25 cellular contexts compared by ENCODE assay signal in genomic region chr1:70247768-70248167, GRCh38. TPM values are rescaled to one million over a fixed set of nuclear protein-coding genes. Genes with fewer than 3 reads are reported as not detected.
A peak's percentile ranks its signal among the peaks of the same experiment; 100 is the strongest.
DNase-seq lines count a peak whose midpoint lies in the region; ATAC-seq, FAIRE-seq and TF ChIP-seq lines count a peak whose summit lies in the region.
"Had no signal": no experiment of that assay in that cellular context is flagged by ENCODE, and none has a peak within 500 bp of the region (broad histone marks: within the 10 kb centered on the region; RNA-seq: fewer than 3 reads in every experiment).

No MANE protein-coding gene starts in this region.

- H3K4me1 ChIP-seq in GM12878 (ENCODE audit: control insufficient read depth, insufficient read depth, low read length) = no peaks in the 10 kb centered on the region
- H3K4me1 ChIP-seq: colonic mucosa, SJCRH30 had no signal

- no peak for TF ChIP-seq CTCF in GM12878 (IDR thresholded peaks at IDR 0.05 in 2 of 3, conservative IDR thresholded peaks at IDR 0.05 in 1 of 3; ENCODE audit: control insufficient read depth in 2 of 3, extremely low read depth in 1 of 3, insufficient read depth in 1 of 3, low read depth in 3 of 3, low read length in 3 of 3)

- no peaks in the 10 kb centered on the region for H4K20me1 ChIP-seq in GM12878 (ENCODE audit: control insufficient read depth, insufficient read depth)

- H3K9ac ChIP-seq in SK-N-MC (ENCODE audit: insufficient read length) = no peak overlapping the region
- H3K9ac ChIP-seq in GM12878 (ENCODE audit: control insufficient read depth, insufficient read depth, low read length) = no peak overlapping the region

- no peak overlapping the region for H3K4me3 Mint-ChIP-seq in activated naive CD4-positive, alpha-beta T cell treated with anti-CD3 and anti-CD28 coated beads for 36 hours
- H3K4me3 Mint-ChIP-seq in stimulated activated naive CD8-positive, alpha-beta T cell treated with anti-CD3 and anti-CD28 coated beads, Interleukin-15, amount 100 ng/mL, for 72 hours = no peak overlapping the region
- H3K4me3 Mint-ChIP-seq: activated naive CD4-positive, alpha-beta T cell treated with anti-CD3 and anti-CD28 coated beads, Interleukin-2, amount 50 U/mL, for 24 hours; brain; nephron progenitor cell had no signal

- FAIRE-seq in GM12878 (lab: Jason Lieb, UNC) = no peak
- FAIRE-seq: endometrium, GM19239 had no signal

- H3K9me3 Mint-ChIP-seq in activated naive CD4-positive, alpha-beta T cell treated with anti-CD3 and anti-CD28 coated beads for 36 hours = no peaks in the 10 kb centered on the region
- no peaks in the 10 kb centered on the region for H3K9me3 Mint-ChIP-seq in stimulated activated naive CD8-positive, alpha-beta T cell treated with anti-CD3 and anti-CD28 coated beads, Interleukin-15, amount 100 ng/mL, for 72 hours
- H3K9me3 Mint-ChIP-seq: activated naive CD4-positive, alpha-beta T cell treated with anti-CD3 and anti-CD28 coated beads, Interleukin-2, amount 50 U/mL, for 24 hours; brain; nephron progenitor cell had no signal

- no peak for TF ChIP-seq POLR2A in GM12878 (IDR thresholded peaks at IDR 0.05; ENCODE audit: low read depth, low read length)

- no peak for TF ChIP-seq RAD21 in GM12878 (IDR thresholded peaks at IDR 0.05; ENCODE audit: insufficient read depth, low read depth, low read length)

- in situ Hi-C loops in GM12878 (cut with MboI) = no loop called here

- no peak for TF ChIP-seq EP300 in GM12878 (IDR thresholded peaks at IDR 0.05; ENCODE audit: borderline replicate concordance in 1 of 2, control insufficient read depth in 1 of 2, low read depth in 2 of 2, low read length in 2 of 2)

- H3K36me3 Mint-ChIP-seq in activated naive CD4-positive, alpha-beta T cell treated with anti-CD3 and anti-CD28 coated beads for 36 hours (ENCODE audit: low read depth) = peaks cover 59% of the 10 kb centered on the region

- no peak overlapping the region for H3K4me2 ChIP-seq in GM12878 (ENCODE audit: control insufficient read depth, insufficient read depth)

- no TSS peak for BruUV-seq in GM12878 (replicated peaks; lab: Mats Ljungman, UMichigan)

- POLR2A ChIA-PET in GM12878 (lab: Charles Lee) = no interaction called here

- H3K79me2 ChIP-seq in GM12878 (ENCODE audit: control insufficient read depth, insufficient read depth, low read length) = no peaks in the 10 kb centered on the region

- H3K9me3 ChIP-seq in SK-N-MC (ENCODE audit: low read depth, low read length) = no peaks in the 10 kb centered on the region
- no peaks in the 10 kb centered on the region for H3K9me3 ChIP-seq in GM12878 (replicated peaks; ENCODE audit: control insufficient read depth, insufficient read depth, low read length)
- H3K9me3 ChIP-seq: colonic mucosa, SJCRH30 had no signal

- RAD21 ChIA-PET in GM12878 (lab: Charles Lee; ENCODE audit: unreplicated experiment) = interaction anchor here (1.2 kb wide), 1 partner anchor 163 kb away, joined by 4 read pairs; the partner anchor contains the start of gene CTH

- H3K36me3 ChIP-seq in SK-N-MC (ENCODE audit: insufficient read depth, low read length) (peaks cover 100% of the 10 kb centered on the region), GM12878 (ENCODE audit: control insufficient read depth in 2 of 2, insufficient read depth in 2 of 2, low read length in 1 of 2) (peaks cover 6 to 39% of the 10 kb centered on the region in 2 experiments)

- H3K27ac ChIP-seq in SK-N-MC = peak overlapping the region; percentile 51; the same call in 1 of the 2 replicates
- H3K27ac ChIP-seq in GM12878 (ENCODE audit: control insufficient read depth, insufficient read depth) = no peak overlapping the region
- H3K27ac ChIP-seq: colonic mucosa, SJCRH30, WERI-Rb-1 had no signal

- H2AFZ ChIP-seq in GM12878 (ENCODE audit: control insufficient read depth, low read depth, low read length) = no peak overlapping the region

- H3K27me3 ChIP-seq in GM12878 (replicated peaks in 1 of 2; ENCODE audit: control insufficient read depth in 2 of 2, insufficient read depth in 2 of 2, low read length in 1 of 2) = no peaks in the 10 kb centered on the region
- H3K27me3 ChIP-seq: colonic mucosa, SJCRH30 had no signal

- CTCF ChIA-PET in activated naive CD4-positive, alpha-beta T cell treated with anti-CD3 and anti-CD28 coated beads for 36 hours (lab: Charles Lee) = no interaction called here
- CTCF ChIA-PET in GM12878 (lab: Yijun Ruan, JAX) = interaction anchor here (2.4 kb wide), 1 partner anchor 15 kb away, joined by 5 read pairs; no protein-coding TSS in a partner anchor

- peak overlapping the region; percentile 84 for H3K27ac Mint-ChIP-seq in activated naive CD4-positive, alpha-beta T cell treated with anti-CD3 and anti-CD28 coated beads for 36 hours
- no peak overlapping the region for H3K27ac Mint-ChIP-seq in stimulated activated naive CD8-positive, alpha-beta T cell treated with anti-CD3 and anti-CD28 coated beads, Interleukin-15, amount 100 ng/mL, for 72 hours

- ATAC-seq in GM12878 = no peak
- ATAC-seq in stimulated activated naive CD8-positive, alpha-beta T cell treated with anti-CD3 and anti-CD28 coated beads, Interleukin-15, amount 100 ng/mL, for 72 hours = peak; percentile 77
- no peak for ATAC-seq in HG03469 (IDR thresholded peaks at IDR 0.05; ENCODE audit: unreplicated experiment)
- ATAC-seq: left colon, sciatic nerve had no signal

- intact Hi-C loops in activated naive CD4-positive, alpha-beta T cell treated with anti-CD3 and anti-CD28 coated beads for 36 hours (cut with micrococcal nuclease) = loop anchor here (1.0 to 5.0 kb wide), 5 partner anchors 26 to 265 kb away; partner anchors contain the start of genes ANKRD13C, CTH, LRRC40 and SRSF11
- intact Hi-C loops in GM12878 (cut with micrococcal nuclease; ENCODE audit: unreplicated experiment) = loop anchor here (5.0 kb wide), 1 partner anchor 115 kb away; no protein-coding TSS in a partner anchor

- H3K4me1 Mint-ChIP-seq in activated naive CD4-positive, alpha-beta T cell treated with anti-CD3 and anti-CD28 coated beads for 36 hours (ENCODE audit: low read depth) = peaks cover 34% of the 10 kb centered on the region
- peaks cover 32% of the 10 kb centered on the region for H3K4me1 Mint-ChIP-seq in stimulated activated naive CD8-positive, alpha-beta T cell treated with anti-CD3 and anti-CD28 coated beads, Interleukin-15, amount 100 ng/mL, for 72 hours
- H3K4me1 Mint-ChIP-seq: brain, nephron progenitor cell had no signal

- no peaks in the 10 kb centered on the region for H3K27me3 Mint-ChIP-seq in activated naive CD4-positive, alpha-beta T cell treated with anti-CD3 and anti-CD28 coated beads for 36 hours (ENCODE audit: low read depth)
- no peaks in the 10 kb centered on the region for H3K27me3 Mint-ChIP-seq in stimulated activated naive CD8-positive, alpha-beta T cell treated with anti-CD3 and anti-CD28 coated beads, Interleukin-15, amount 100 ng/mL, for 72 hours
- H3K27me3 Mint-ChIP-seq: activated naive CD4-positive, alpha-beta T cell treated with anti-CD3 and anti-CD28 coated beads, Interleukin-2, amount 50 U/mL, for 24 hours; brain had no signal

- SMC1A ChIA-PET in GM12878 (lab: Charles Lee; ENCODE audit: uncharacterized antibody, unreplicated experiment) = interaction anchor here (1.0 kb wide), 1 partner anchor 38 kb away, joined by 3 read pairs; no protein-coding TSS in a partner anchor

- H3K4me3 ChIP-seq in SK-N-MC = no peak overlapping the region
- H3K4me3 ChIP-seq in GM12878 = no peak overlapping the region
- H3K4me3 ChIP-seq: colonic mucosa, SJCRH30 had no signal

- no peak for DNase-seq in activated naive CD4-positive, alpha-beta T cell treated with anti-CD3 and anti-CD28 coated beads for 36 hours
- no peak for DNase-seq in activated naive CD4-positive, alpha-beta T cell (lab: John Stamatoyannopoulos, UW)
- no peak for DNase-seq in SK-N-MC (ENCODE audit: low read depth, low spot score)
- DNase-seq in GM12878 (ENCODE audit: low read depth, low spot score) = no peak
- DNase-seq in stimulated activated naive CD8-positive, alpha-beta T cell treated with anti-CD3 and anti-CD28 coated beads, Interleukin-15, amount 100 ng/mL, for 72 hours = no peak
- no peak for DNase-seq in HUDEP-2 (lab: John Stamatoyannopoulos, UW; ENCODE audit: unreplicated experiment in 76 of 76)
- DNase-seq in DMS 273 treated with DMSO at 0.1 percent for 48 hours (lab: John Stamatoyannopoulos, UW) = no peak
- DNase-seq: colonic mucosa, DMS153, GF-D8, glutamatergic neuron, GOT3, left colon, NCI-H187, NCI-H345, nephron progenitor cell, posterior cingulate gyrus, SJCRH30, WERI-Rb-1 had no signal

RNA-seq across cellular contexts. Expression of gene SRSF11, which starts 26.6 kb away (rescaled TPM):
- 100 to 1,000 TPM; 172 to 173 TPM for total RNA-seq in activated naive CD4-positive, alpha-beta T cell treated with anti-CD3 and anti-CD28 coated beads for 36 hours
- total RNA-seq in GM12878 (2013; cell fraction: nucleolus; rRNA removed) = 679 and 699 TPM in 2 replicates
- total RNA-seq in GM12878 (2014; rRNA removed) (143 and 161 TPM in 2 replicates), GM12878 (2014; rRNA removed; fragmentation: Illumina TruSeq; extraction: Trizol) (206 and 215 TPM in 2 replicates), GM12878 (2021) (139 and 144 TPM in 2 replicates)
- 67.0 TPM for polyA plus RNA-seq in GM12878 (2011; ENCODE audit: low read depth)
- polyA plus RNA-seq in GM12878 (2011; rRNA removed) (424 and 447 TPM in 2 replicates), GM12878 (2014; fragmentation: Illumina TruSeq; extraction: Trizol) (267 and 397 TPM in 2 replicates), GM12878 (2014; fragmentation: Nextera tagmentation; extraction: Ambion mirVana) (100 to 1,000 TPM in 1 of 2 experiments, 10 to 100 TPM in 1; 83.0 to 109 TPM), GM12878 (2014; rRNA removed) (185 and 210 TPM in 2 replicates), GM12878 (2016; fragmentation: Nextera tagmentation; extraction: Ambion mirVana) (100 to 1,000 TPM; 207 to 219 TPM)
- 210 and 228 TPM in 2 replicates for polyA plus RNA-seq in GM12878 (2011; cell fraction: cytosol; rRNA removed)
- polyA plus RNA-seq in GM12878 (2011; cell fraction: nucleus; rRNA removed) = 782 and 792 TPM in 2 replicates
- polyA plus RNA-seq in GM12878 (2012) = 144 and 155 TPM in 2 replicates
- polyA minus RNA-seq in GM12878 (2011; rRNA and poly(A)+ RNA removed) = 241 and 282 TPM in 2 replicates
- polyA minus RNA-seq in GM12878 (2011; cell fraction: cytosol; rRNA and poly(A)+ RNA removed) = 69.1 and 84.6 TPM in 2 replicates
- 291 and 367 TPM in 2 replicates for polyA minus RNA-seq in GM12878 (2011; cell fraction: nucleus; rRNA and poly(A)+ RNA removed)

RNA-seq across cellular contexts. Expression of gene LRRC40, which starts 42.4 kb away (rescaled TPM):
- total RNA-seq in activated naive CD4-positive, alpha-beta T cell treated with anti-CD3 and anti-CD28 coated beads for 36 hours = 10 to 100 TPM; 20.4 to 20.5 TPM
- total RNA-seq in GM12878 (2013; cell fraction: nucleolus; rRNA removed) = 38.1 and 39.8 TPM in 2 replicates
- total RNA-seq in GM12878 (2014; rRNA removed) = 27.5 and 32.5 TPM in 2 replicates
- total RNA-seq in GM12878 (2014; rRNA removed; fragmentation: Illumina TruSeq; extraction: Trizol) = 39.1 and 39.4 TPM in 2 replicates
- 21.4 and 22.0 TPM in 2 replicates for total RNA-seq in GM12878 (2021)
- polyA plus RNA-seq in GM12878 (2011; ENCODE audit: low read depth) = 5.4 TPM
- 29.4 and 55.8 TPM in 2 replicates for polyA plus RNA-seq in GM12878 (2011; rRNA removed)
- polyA plus RNA-seq in GM12878 (2011; cell fraction: cytosol; rRNA removed) = 7.7 and 9.6 TPM in 2 replicates
- 11.3 and 16.7 TPM in 2 replicates for polyA plus RNA-seq in GM12878 (2011; cell fraction: nucleus; rRNA removed)
- 9.2 and 12.6 TPM in 2 replicates for polyA plus RNA-seq in GM12878 (2012)
- 34.2 and 48.0 TPM in 2 replicates for polyA plus RNA-seq in GM12878 (2014; fragmentation: Illumina TruSeq; extraction: Trizol)
- polyA plus RNA-seq in GM12878 (2014; fragmentation: Nextera tagmentation; extraction: Ambion mirVana) = 10 to 100 TPM; 26.1 to 44.3 TPM
- 15.7 and 19.5 TPM in 2 replicates for polyA plus RNA-seq in GM12878 (2014; rRNA removed)
- 10 to 100 TPM; 32.4 to 34.5 TPM for polyA plus RNA-seq in GM12878 (2016; fragmentation: Nextera tagmentation; extraction: Ambion mirVana)
- 12.5 and 14.3 TPM in 2 replicates for polyA minus RNA-seq in GM12878 (2011; rRNA and poly(A)+ RNA removed)
- 8.0 and 8.7 TPM in 2 replicates for polyA minus RNA-seq in GM12878 (2011; cell fraction: cytosol; rRNA and poly(A)+ RNA removed)
- polyA minus RNA-seq in GM12878 (2011; cell fraction: nucleus; rRNA and poly(A)+ RNA removed) = 9.9 and 10.9 TPM in 2 replicates
